Comparison of ENCODE assay signal across 9 cellular contexts in genomic region chr11:104897891-104898684, GRCh38. TPM values are rescaled to one million over a fixed set of nuclear protein-coding genes. Genes with fewer than 3 reads are reported as not detected.
DNase-seq lines count a peak whose midpoint lies in the region; ATAC-seq and TF ChIP-seq lines count a peak whose summit lies in the region.
"Had no signal": no experiment of that assay in that cellular context is flagged by ENCODE, and none has a peak within 500 bp of the region (broad histone marks: within the 10 kb centered on the region; RNA-seq: fewer than 3 reads in every experiment).

CASP12 (minus strand) TSS chr11:104898460.

- H3K4me1 Mint-ChIP-seq in natural killer cell (peaks cover 33% of the 10 kb centered on the region in 2 donors), Caco-2 (ENCODE audit: low read depth, unreplicated experiment) (no peaks in the 10 kb centered on the region)

- POLR2A ChIA-PET in Caco-2 (lab: Charles Lee), result no interaction called here

- ATAC-seq in HG02588 (IDR thresholded peaks at IDR 0.05; ENCODE audit: unreplicated experiment) (peak; percentile 79), natural killer cell (peak; percentile 55 to 75 (median 71)), HG03521 (IDR thresholded peaks at IDR 0.05; ENCODE audit: unreplicated experiment) (no peak)

- H3K27ac Mint-ChIP-seq in natural killer cell (peak within 1 kb of the TSS; percentile 71 to 81), Caco-2 (ENCODE audit: unreplicated experiment) (no peak within 1 kb of the TSS)

- H3K36me3 ChIP-seq in H7 (replicated peaks; ENCODE audit: control insufficient read depth, insufficient read depth, low read length) (no peaks in the 10 kb centered on the region), Caco-2 (ENCODE audit: control insufficient read depth, insufficient read depth, low read length) (no peaks in the 10 kb centered on the region)

- CTCF ChIA-PET in Caco-2 (lab: Charles Lee), result no interaction called here

- H3K27me3 Mint-ChIP-seq in natural killer cell (ENCODE audit: low read depth in 2 of 2) (no peaks in the 10 kb centered on the region), Caco-2 (ENCODE audit: insufficient read depth, unreplicated experiment) (peaks cover 3% of the 10 kb centered on the region)

- peak; percentile 74 for DNase-seq in GM12865 (ENCODE audit: low read depth)
- peak; percentile 35 for DNase-seq in choroid plexus epithelial cell (ENCODE audit: low read depth)
- DNase-seq in natural killer cell, result no peak
- DNase-seq in H7, result no peak
- DNase-seq in NCI-H1694 (lab: John Stamatoyannopoulos, UW), result no peak
- DNase-seq in Caco-2, result no peak

- H3K4me3 ChIP-seq in GM12865 (ENCODE audit: low read depth, low read length) (peak within 1 kb of the TSS; percentile 14), choroid plexus epithelial cell (ENCODE audit: low read depth, low read length) (no peak within 1 kb of the TSS), H7 (ENCODE audit: insufficient read depth, low read depth, low read length) (no peak within 1 kb of the TSS), Caco-2 (ENCODE audit: low read depth, low read length) (no peak within 1 kb of the TSS)

- H3K9me3 Mint-ChIP-seq in natural killer cell, result no peaks in the 10 kb centered on the region
- no peaks in the 10 kb centered on the region for H3K9me3 Mint-ChIP-seq in Caco-2 (ENCODE audit: unreplicated experiment)

- no peaks in the 10 kb centered on the region for H3K4me1 ChIP-seq in Caco-2

- no peaks in the 10 kb centered on the region for H3K27me3 ChIP-seq in H7 (ENCODE audit: control insufficient read depth, insufficient read depth, low read length)
- H3K27me3 ChIP-seq in Caco-2 (replicated peaks; ENCODE audit: control insufficient read depth, insufficient read depth, low read length), result no peaks in the 10 kb centered on the region

- BruUV-seq in Caco-2 (replicated peaks; lab: Mats Ljungman, UMichigan), result no TSS peak

- no peak for TF ChIP-seq CTCF in GM12865 (IDR thresholded peaks at IDR 0.05; ENCODE audit: insufficient read depth, low read depth, low read length, missing control alignments)
- TF ChIP-seq CTCF in choroid plexus epithelial cell (conservative IDR thresholded peaks at IDR 0.05; ENCODE audit: low read depth, low read length), result no peak
- TF ChIP-seq CTCF in natural killer cell (IDR thresholded peaks at IDR 0.05), result no peak
- no peak for TF ChIP-seq CTCF in Caco-2 (IDR thresholded peaks at IDR 0.05; ENCODE audit: insufficient read depth in 1 of 2, low read depth in 1 of 2, low read length in 1 of 2, severe bottlenecking in 1 of 2, unreplicated experiment in 1 of 2)

- H3K4me3 Mint-ChIP-seq in natural killer cell, result peak within 1 kb of the TSS; percentile 72
- no peak within 1 kb of the TSS for H3K4me3 Mint-ChIP-seq in Caco-2 (ENCODE audit: unreplicated experiment)

- H3K9me3 ChIP-seq in Caco-2, result no peaks in the 10 kb centered on the region

- H3K36me3 Mint-ChIP-seq in natural killer cell (peaks cover 8% of the 10 kb centered on the region), Caco-2 (ENCODE audit: insufficient read depth, unreplicated experiment) (no peaks in the 10 kb centered on the region)

- intact Hi-C loops in natural killer cell (cut with micrococcal nuclease), result no loop called here
- intact Hi-C loops in Caco-2 (cut with micrococcal nuclease; ENCODE audit: unreplicated experiment), result no loop called here

RNA-seq across cellular contexts. Expression of gene CASP12, which starts in this region (rescaled TPM):
- total RNA-seq in natural killer cell, result not detected
- total RNA-seq in H7 (2014; rRNA removed; shearing (Covaris generic)), result not detected in 2 replicates
- total RNA-seq in Caco-2 (2022), result not detected in 2 replicates
- total RNA-seq: epithelial cell of proximal tubule had no signal

Comparison
In these comparisons a context has a peak if more than half of its experiments do, and no peak if none do; other contexts are left out.
1. Peak in ATAC-seq in natural killer cell; RNA of the gene not detected or under 1 TPM.
2. DNase-seq: peak in GM12865 (single experiment) and choroid plexus epithelial cell (single experiment); none in natural killer cell (single experiment), H7 (single experiment), NCI-H1694 (single experiment) and Caco-2 (0 of 2).